24 cellular contexts compared by ENCODE assay signal in genomic region chr14:64574370-64575115, GRCh38. TPM values are rescaled to one million over a fixed set of nuclear protein-coding genes. Genes with fewer than 3 reads are reported as not detected.
"Had no signal": no experiment of that assay in that cellular context is flagged by ENCODE, and none has a peak within 500 bp of the region (broad histone marks: within the 10 kb centered on the region; RNA-seq: fewer than 3 reads in every experiment).

No MANE protein-coding gene starts in this region.

- H3K27me3 Mint-ChIP-seq: activated T-cell treated with anti-CD3 and anti-CD28 coated beads, Interleukin-2, amount 50 U/mL, for 24 hours; activated T-helper 17 cell treated with anti-CD3 and anti-CD28 coated beads, Interleukin-2, amount 50 U/mL, for 72 hours had no signal

- H3K9me3 Mint-ChIP-seq: activated naive CD8-positive, alpha-beta T cell treated with anti-CD3 and anti-CD28 coated beads, Interleukin-2, amount 10 ng/mL, durations not matched to agents 7 days and 5 days; activated T-cell treated with anti-CD3 and anti-CD28 coated beads, Interleukin-2, amount 50 U/mL, for 24 hours; activated T-helper 17 cell treated with anti-CD3 and anti-CD28 coated beads, Interleukin-2, amount 50 U/mL, for 72 hours had no signal

- H3K4me3 Mint-ChIP-seq: activated naive CD8-positive, alpha-beta T cell treated with anti-CD3 and anti-CD28 coated beads, Interleukin-2, amount 10 ng/mL, durations not matched to agents 7 days and 5 days; activated T-cell treated with anti-CD3 and anti-CD28 coated beads, Interleukin-2, amount 50 U/mL, for 24 hours; activated T-helper 17 cell treated with anti-CD3 and anti-CD28 coated beads, Interleukin-2, amount 50 U/mL, for 72 hours had no signal

- ATAC-seq: activated T-helper 17 cell treated with anti-CD3 and anti-CD28 coated beads, Interleukin-2, amount 50 U/mL, for 72 hours; left cardiac atrium; mucosa of descending colon had no signal

- H3K27me3 ChIP-seq: spleen, tibial artery, uterus had no signal

- DNase-seq: activated CD4-positive, alpha-beta T cell treated with anti-CD3 and anti-CD28 coated beads, Interleukin-2, amount 50 U/mL, for 4 hours; activated CD8-positive, alpha-beta memory T cell treated with anti-CD3 and anti-CD28 coated beads for 24 hours; activated CD8-positive, alpha-beta memory T cell treated with anti-CD3 and anti-CD28 coated beads, Interleukin-2, amount 50 U/mL, for 4 hours; activated naive CD4-positive, alpha-beta T cell; activated naive CD8-positive, alpha-beta T cell treated with anti-CD3 and anti-CD28 coated beads, Interleukin-2, amount 10 ng/mL, durations not matched to agents 7 days and 5 days; activated T-cell treated with anti-CD3 and anti-CD28 coated beads, Interleukin-2, amount 50 U/mL, for 24 hours; amniotic stem cell; cerebellar nuclear complex; cortex of kidney; left cardiac atrium; mesendoderm; mucosa of descending colon; occipital lobe; posterior cingulate gyrus; retina; spleen; stimulated activated CD4-positive, alpha-beta T cell treated with anti-CD3 and anti-CD28 coated beads, Interleukin-4, amount 100 ng/mL, for 1 hour; stimulated activated naive CD4-positive, alpha-beta T cell; T-helper 9 cell; tibial artery; uterus had no signal

- H3K4me3 ChIP-seq: mucosa of descending colon, spleen, tibial artery, uterus had no signal

- H3K9me3 ChIP-seq: mucosa of descending colon, spleen, tibial artery, uterus had no signal

- H3K27ac ChIP-seq: spleen, uterus had no signal

- H3K27ac Mint-ChIP-seq: activated naive CD8-positive, alpha-beta T cell treated with anti-CD3 and anti-CD28 coated beads, Interleukin-2, amount 10 ng/mL, durations not matched to agents 7 days and 5 days; activated T-cell treated with anti-CD3 and anti-CD28 coated beads, Interleukin-2, amount 50 U/mL, for 24 hours; activated T-helper 17 cell treated with anti-CD3 and anti-CD28 coated beads, Interleukin-2, amount 50 U/mL, for 72 hours had no signal

- H3K4me1 Mint-ChIP-seq: activated naive CD8-positive, alpha-beta T cell treated with anti-CD3 and anti-CD28 coated beads, Interleukin-2, amount 10 ng/mL, durations not matched to agents 7 days and 5 days; activated T-helper 17 cell treated with anti-CD3 and anti-CD28 coated beads, Interleukin-2, amount 50 U/mL, for 72 hours had no signal

- H3K4me1 ChIP-seq: spleen, uterus had no signal

- H3K36me3 ChIP-seq: spleen, tibial artery, uterus had no signal

RNA-seq across cellular contexts. Expression of gene PPP1R36, which starts 24.8 kb away (rescaled TPM):
- total RNA-seq: activated T-helper 17 cell treated with anti-CD3 and anti-CD28 coated beads, Interleukin-2, amount 50 U/mL, for 72 hours; T-helper 1 cell treated with Interleukin-12 subunit alpha and Interleukin-12 subunit beta and Interleukin-4 antibody, amounts not matched to agents 30 ng/mL and 1 ng/mL, for 36 hours had no signal
- polyA plus RNA-seq: neural cell had no signal
